Comparison of ENCODE assay signal across 1 cellular context in genomic region chr12:131035268-131035681, GRCh38.
TF ChIP-seq lines count a peak whose summit lies in the region.

No MANE protein-coding gene starts in this region.

TF ChIP-seq in GM23338, 12 proteins besides CTCF, POLR2A, EP300 and RAD21 (continued from another document):
- TF ChIP-seq ZNF462 (CRISPR knock-in tag; IDR thresholded peaks at IDR 0.05): no peak
- TF ChIP-seq ZNF331 (CRISPR knock-in tag; IDR thresholded peaks at IDR 0.05; ENCODE audit: low read depth): no peak
- TF ChIP-seq POLR2AphosphoS5 (IDR thresholded peaks at IDR 0.05; ENCODE audit: low read depth): no peak
- no peak for TF ChIP-seq NANOG (IDR thresholded peaks at IDR 0.05; ENCODE audit: borderline replicate concordance)
- TF ChIP-seq EZH2phosphoT487 (IDR thresholded peaks at IDR 0.05; ENCODE audit: unreplicated experiment): no peak
- no peak for TF ChIP-seq ETS1 (IDR thresholded peaks at IDR 0.05)
- TF ChIP-seq EZH2 (IDR thresholded peaks at IDR 0.05; ENCODE audit: low read depth, unreplicated experiment): no peak
- no peak for TF ChIP-seq CREB1 (CRISPR knock-in tag; IDR thresholded peaks at IDR 0.05; ENCODE audit: low read depth)
TF ChIP-seq in GM23338: peak in this region for 0.
